ENCODE assay signal across 29 cellular contexts in genomic region chr4:105542032-105542431, GRCh38. TPM values are rescaled to one million over a fixed set of nuclear protein-coding genes. Genes with fewer than 3 reads are reported as not detected.
"Had no signal": no experiment of that assay in that cellular context is flagged by ENCODE, and none has a peak within 500 bp of the region (broad histone marks: within the 10 kb centered on the region; RNA-seq: fewer than 3 reads in every experiment).

No MANE protein-coding gene starts in this region.

- H3K36me3 Mint-ChIP-seq: activated naive CD4-positive, alpha-beta T cell treated with anti-CD3 and anti-CD28 coated beads, Interleukin-2, amount 10 ng/mL, durations not matched to agents 7 days and 5 days; activated naive CD8-positive, alpha-beta T cell; WTC11 had no signal

- ATAC-seq: activated CD4-positive, alpha-beta T cell treated with anti-CD3 and anti-CD28 coated beads for 36 hours; activated CD4-positive, CD25-positive, alpha-beta regulatory T cell treated with anti-CD3 and anti-CD28 coated beads, Interleukin-2, amount 50 U/mL, for 24 hours; activated CD8-positive, alpha-beta T cell treated with anti-CD3 and anti-CD28 coated beads, Interleukin-2, amount 10 ng/mL, durations not matched to agents 7 days and 5 days; activated naive CD8-positive, alpha-beta T cell treated with anti-CD3 and anti-CD28 coated beads, Interleukin-2, amount 50 U/mL, for 24 hours; activated T-cell treated with anti-CD3 and anti-CD28 coated beads, Interleukin-2, amount 50 U/mL, for 4 hours; WTC11 had no signal

- H3K27me3 Mint-ChIP-seq: activated naive CD4-positive, alpha-beta T cell treated with anti-CD3 and anti-CD28 coated beads, Interleukin-2, amount 10 ng/mL, durations not matched to agents 7 days and 5 days had no signal

- H3K36me3 ChIP-seq: cardiac muscle cell had no signal

- DNase-seq: activated CD4-positive, alpha-beta T cell treated with anti-CD3 and anti-CD28 coated beads for 36 hours; activated CD4-positive, alpha-beta T cell treated with anti-CD3 and anti-CD28 coated beads, Interleukin-2, amount 10 ng/mL, durations not matched to agents 7 days and 5 days; activated CD4-positive, alpha-beta T cell treated with anti-CD3 and anti-CD28 coated beads, Interleukin-2, amount 50 U/mL, for 48 hours; activated CD8-positive, alpha-beta T cell treated with anti-CD3 and anti-CD28 coated beads, Interleukin-2, amount 10 ng/mL, durations not matched to agents 7 days and 5 days; activated effector memory CD4-positive, alpha-beta T cell treated with Interleukin-2 at 50 U/mL for 16 hours; activated naive CD4-positive, alpha-beta T cell treated with anti-CD3 and anti-CD28 coated beads, Interleukin-2, amount 10 ng/mL, durations not matched to agents 7 days and 5 days; activated naive CD8-positive, alpha-beta T cell treated with anti-CD3 and anti-CD28 coated beads, Interleukin-2, amount 50 U/mL, for 24 hours; activated T-cell treated with anti-CD3 and anti-CD28 coated beads, Interleukin-2, amount 50 U/mL, for 4 hours; aorta; Kasumi-1; KG1; MM.1S; MV-4-11; NCI-H1092; NCI-H1436 treated with DMSO at 0.1 percent for 48 hours; NCI-H1694 treated with DMSO at 0.1 percent for 48 hours; NCI-H2029; NCI-H2107; NCI-H2171; NCI-H510A; NCI-H526; Right ventricle myocardium superior had no signal

- H3K4me1 Mint-ChIP-seq: activated naive CD8-positive, alpha-beta T cell treated with anti-CD3 and anti-CD28 coated beads, Interleukin-2, amount 50 U/mL, for 24 hours; central memory CD8-positive, alpha-beta T cell; WTC11 had no signal

- H3K4me3 ChIP-seq: cardiac muscle cell had no signal

- H3K9me3 Mint-ChIP-seq: activated CD4-positive, alpha-beta T cell treated with anti-CD3 and anti-CD28 coated beads, Interleukin-2, amount 10 ng/mL, durations not matched to agents 7 days and 5 days; activated naive CD4-positive, alpha-beta T cell treated with anti-CD3 and anti-CD28 coated beads, Interleukin-2, amount 10 ng/mL, durations not matched to agents 7 days and 5 days; activated T-cell treated with anti-CD3 and anti-CD28 coated beads, Interleukin-2, amount 50 U/mL, for 4 hours; central memory CD8-positive, alpha-beta T cell; WTC11 had no signal

- H3K27ac Mint-ChIP-seq: activated CD4-positive, alpha-beta T cell treated with anti-CD3 and anti-CD28 coated beads for 36 hours; activated CD4-positive, alpha-beta T cell treated with anti-CD3 and anti-CD28 coated beads, Interleukin-2, amount 10 ng/mL, durations not matched to agents 7 days and 5 days; activated CD8-positive, alpha-beta T cell treated with anti-CD3 and anti-CD28 coated beads, Interleukin-2, amount 10 ng/mL, durations not matched to agents 7 days and 5 days; activated naive CD4-positive, alpha-beta T cell treated with anti-CD3 and anti-CD28 coated beads, Interleukin-2, amount 10 ng/mL, durations not matched to agents 7 days and 5 days; activated naive CD8-positive, alpha-beta T cell; activated naive CD8-positive, alpha-beta T cell treated with anti-CD3 and anti-CD28 coated beads, Interleukin-2, amount 50 U/mL, for 24 hours; WTC11 had no signal

- H3K4me3 Mint-ChIP-seq: activated CD4-positive, alpha-beta T cell treated with anti-CD3 and anti-CD28 coated beads for 36 hours; activated CD4-positive, alpha-beta T cell treated with anti-CD3 and anti-CD28 coated beads, Interleukin-2, amount 10 ng/mL, durations not matched to agents 7 days and 5 days; activated CD8-positive, alpha-beta T cell treated with anti-CD3 and anti-CD28 coated beads, Interleukin-2, amount 10 ng/mL, durations not matched to agents 7 days and 5 days; activated naive CD4-positive, alpha-beta T cell treated with anti-CD3 and anti-CD28 coated beads, Interleukin-2, amount 10 ng/mL, durations not matched to agents 7 days and 5 days; activated naive CD8-positive, alpha-beta T cell; activated naive CD8-positive, alpha-beta T cell treated with anti-CD3 and anti-CD28 coated beads, Interleukin-2, amount 50 U/mL, for 24 hours; activated T-cell treated with anti-CD3 and anti-CD28 coated beads, Interleukin-2, amount 50 U/mL, for 4 hours; central memory CD8-positive, alpha-beta T cell; WTC11 had no signal

RNA-seq across cellular contexts. Expression of gene ARHGEF38, which starts 10.4 kb away (rescaled TPM):
- total RNA-seq: activated CD4-positive, alpha-beta T cell treated with anti-CD3 and anti-CD28 coated beads for 36 hours; activated CD4-positive, alpha-beta T cell treated with anti-CD3 and anti-CD28 coated beads, Interleukin-2, amount 10 ng/mL, durations not matched to agents 7 days and 5 days; activated CD8-positive, alpha-beta T cell treated with anti-CD3 and anti-CD28 coated beads, Interleukin-2, amount 10 ng/mL, durations not matched to agents 7 days and 5 days; activated T-cell treated with anti-CD3 and anti-CD28 coated beads, Interleukin-2, amount 50 U/mL, for 4 hours; aorta; cardiac muscle cell; Right ventricle myocardium superior; T-helper 1 cell treated with Interleukin-12 subunit alpha and Interleukin-12 subunit beta and Interleukin-4 antibody, amounts not matched to agents 30 ng/mL and 1 ng/mL, for 36 hours; T-helper 2 cell treated with Interferon-gamma antibody and Interleukin-4, amounts not matched to agents 100 ng/mL and 5 ng/mL, for 36 hours; WTC11 had no signal
